Comparison of ENCODE assay signal across 36 cellular contexts in genomic region chr6:107677399-107677798, GRCh38.
"Had no signal": no experiment of that assay in that cellular context is flagged by ENCODE, and none has a peak within 500 bp of the region (broad histone marks: within the 10 kb centered on the region; RNA-seq: fewer than 3 reads in every experiment).

No MANE protein-coding gene starts in this region.

- DNase-seq: Karpas-422, Kasumi-1, MG63, MM.1S, MV-4-11, NCI-H1048, NCI-H1092, NCI-H1092 treated with DMSO at 0.1 percent for 48 hours, NCI-H1105, NCI-H1105 treated with DMSO at 0.1 percent for 48 hours, NCI-H1417, NCI-H1417 treated with DMSO at 0.1 percent for 48 hours, NCI-H1436, NCI-H1436 treated with DMSO at 0.1 percent for 48 hours, NCI-H146, NCI-H1694, NCI-H1694 treated with DMSO at 0.1 percent for 48 hours, NCI-H187, NCI-H187 treated with DMSO at 0.1 percent for 48 hours, NCI-H1930, NCI-H2029, NCI-H2029 treated with DMSO at 0.1 percent for 48 hours, NCI-H2081, NCI-H2081 treated with DMSO at 0.1 percent for 48 hours, NCI-H2107, NCI-H2171, NCI-H2171 treated with DMSO at 0.1 percent for 48 hours, NCI-H2227 treated with DMSO at 0.1 percent for 48 hours, NCI-H226, NCI-H345, NCI-H446, NCI-H446 treated with DMSO at 0.1 percent for 48 hours, NCI-H510A, NCI-H510A treated with DMSO at 0.1 percent for 48 hours, NCI-H524, NCI-H524 treated with DMSO at 0.1 percent for 48 hours had no signal

- H3K4me3 ChIP-seq: MG63 had no signal

- H3K9me3 ChIP-seq: MG63 had no signal

- H3K36me3 ChIP-seq: MG63 had no signal

- H3K27me3 ChIP-seq: MG63 had no signal
